ENCODE assay signal across 18 cellular contexts in the genomic region with DNA sequence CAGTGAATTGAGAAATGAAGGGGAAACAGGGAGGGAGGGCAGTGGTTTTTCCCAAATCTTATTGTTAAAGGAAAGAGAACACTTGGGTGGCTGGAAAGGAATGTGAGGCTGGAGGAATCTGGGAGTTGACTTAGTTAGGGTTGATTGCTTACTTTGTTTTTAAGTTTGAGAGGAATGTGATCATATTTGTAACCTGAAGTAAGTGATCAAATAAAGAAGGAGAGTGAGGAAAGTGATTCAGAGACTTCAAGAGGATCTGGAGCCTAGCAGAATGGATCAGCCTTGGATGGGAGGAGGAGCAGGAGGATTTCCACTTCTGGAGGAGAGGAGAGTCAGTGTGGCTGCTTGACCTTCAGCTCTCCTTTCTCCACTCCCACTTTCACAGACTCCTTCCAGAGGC. TPM values are rescaled to one million over a fixed set of nuclear protein-coding genes. Genes with fewer than 3 reads are reported as not detected.
A peak's percentile ranks its signal among the peaks of the same experiment; 100 is the strongest.
DNase-seq lines count a peak whose midpoint lies in the region; ATAC-seq and TF ChIP-seq lines count a peak whose summit lies in the region.
"Had no signal": no experiment of that assay in that cellular context is flagged by ENCODE, and none has a peak within 500 bp of the region (broad histone marks: within the 10 kb centered on the region; RNA-seq: fewer than 3 reads in every experiment).

No MANE protein-coding gene starts in this region.

- TF ChIP-seq CTCF in HFFc6 (IDR thresholded peaks at IDR 0.05) (no peak), brain microvascular endothelial cell (IDR thresholded peaks at IDR 0.05; ENCODE audit: low read depth, low read length, missing control alignments) (no peak), left lung (IDR thresholded peaks at IDR 0.05) (no peak), upper lobe of left lung (IDR thresholded peaks at IDR 0.05) (no peak), natural killer cell (IDR thresholded peaks at IDR 0.05) (no peak)

- TF ChIP-seq EP300 in upper lobe of left lung (IDR thresholded peaks at IDR 0.05): no peak

- H3K4me1 ChIP-seq in left lung (peaks cover 0 to under 1% of the 10 kb centered on the region in 2 donors), upper lobe of left lung (peaks cover 0 to 3% (median 1%) of the 10 kb centered on the region in 4 donors)

- H3K4me1 Mint-ChIP-seq in HFFc6 (ENCODE audit: low read depth) (peaks cover 16% of the 10 kb centered on the region), natural killer cell (no peaks in the 10 kb centered on the region)
- H3K4me1 Mint-ChIP-seq: activated T-helper 17 cell treated with anti-CD3 and anti-CD28 coated beads, Interleukin-2, amount 50 U/mL, for 72 hours had no signal

- no peak overlapping the region for H3K4me3 ChIP-seq in brain microvascular endothelial cell (ENCODE audit: low read depth, low read length)
- H3K4me3 ChIP-seq in left lung: no peak overlapping the region
- no peak overlapping the region for H3K4me3 ChIP-seq in upper lobe of left lung
- H3K4me3 ChIP-seq: body of pancreas had no signal

- in situ Hi-C loops in brain microvascular endothelial cell (cut with HindIII; ENCODE audit: low pct_ligation_motif_present, low sequenced_read_pairs): no loop called here

- peaks cover 0 to 8% of the 10 kb centered on the region in 2 donors for H3K9me3 ChIP-seq in left lung
- H3K9me3 ChIP-seq in upper lobe of left lung: no peaks in the 10 kb centered on the region
- H3K9me3 ChIP-seq: body of pancreas had no signal

- H3K27me3 ChIP-seq in brain microvascular endothelial cell (replicated peaks) (no peaks in the 10 kb centered on the region), left lung (peaks cover 0 to 11% of the 10 kb centered on the region in 2 donors), upper lobe of left lung (no peaks in the 10 kb centered on the region)
- H3K27me3 ChIP-seq: body of pancreas had no signal

- intact Hi-C loops in left lung (cut with DNase I) (no loop called here), natural killer cell (cut with micrococcal nuclease) (no loop called here)

- H3K4me3 Mint-ChIP-seq in HFFc6: peak overlapping the region; percentile 40
- H3K4me3 Mint-ChIP-seq in natural killer cell: no peak overlapping the region
- H3K4me3 Mint-ChIP-seq: activated T-helper 17 cell treated with anti-CD3 and anti-CD28 coated beads, Interleukin-2, amount 50 U/mL, for 72 hours; natural killer cell treated with Interleukin-12 subunit alpha and Interleukin-12 subunit beta and Interleukin-15 and Interleukin-18, amount 100 ng/mL, for 72 hours had no signal

- peak overlapping the region; percentile 53 for H3K27ac ChIP-seq in brain microvascular endothelial cell
- peak overlapping the region; percentile 53 for H3K27ac ChIP-seq in left lung
- H3K27ac ChIP-seq in upper lobe of left lung: peak overlapping the region in 3 of 4 donors; percentile 16 to 57 (median 49)
- H3K27ac ChIP-seq: body of pancreas had no signal

- no peak for TF ChIP-seq POLR2A in upper lobe of left lung (IDR thresholded peaks at IDR 0.05)

- H3K36me3 Mint-ChIP-seq in HFFc6 (ENCODE audit: low read depth) (peaks cover 8% of the 10 kb centered on the region), natural killer cell (no peaks in the 10 kb centered on the region)
- H3K36me3 Mint-ChIP-seq in activated naive CD4-positive, alpha-beta T cell treated with anti-CD3 and anti-CD28 coated beads, Interleukin-2, amount 50 U/mL, for 72 hours: peaks cover 0 to 11% of the 10 kb centered on the region in 2 donors
- H3K36me3 Mint-ChIP-seq: natural killer cell treated with Interleukin-12 subunit alpha and Interleukin-12 subunit beta and Interleukin-15 and Interleukin-18, amount 100 ng/mL, for 72 hours had no signal

- no peaks in the 10 kb centered on the region for H3K27me3 Mint-ChIP-seq in HFFc6 (ENCODE audit: insufficient read depth)
- H3K27me3 Mint-ChIP-seq in natural killer cell (ENCODE audit: low read depth in 2 of 2): peaks cover 22 to 29% of the 10 kb centered on the region in 2 donors
- H3K27me3 Mint-ChIP-seq: activated T-helper 17 cell treated with anti-CD3 and anti-CD28 coated beads, Interleukin-2, amount 50 U/mL, for 72 hours had no signal

- H3K9me3 Mint-ChIP-seq in HFFc6: peaks cover 12% of the 10 kb centered on the region; the same call in 1 of the 2 replicates
- H3K9me3 Mint-ChIP-seq in activated naive CD4-positive, alpha-beta T cell treated with anti-CD3 and anti-CD28 coated beads, Interleukin-2, amount 50 U/mL, for 72 hours: peaks cover 4 to 13% of the 10 kb centered on the region in 2 donors
- H3K9me3 Mint-ChIP-seq in natural killer cell: peaks cover 0 to 2% of the 10 kb centered on the region in 2 donors
- H3K9me3 Mint-ChIP-seq: natural killer cell treated with Interleukin-12 subunit alpha and Interleukin-12 subunit beta and Interleukin-15 and Interleukin-18, amount 100 ng/mL, for 72 hours had no signal

- H3K36me3 ChIP-seq in brain microvascular endothelial cell (replicated peaks): no peaks in the 10 kb centered on the region
- no peaks in the 10 kb centered on the region for H3K36me3 ChIP-seq in left lung
- H3K36me3 ChIP-seq in upper lobe of left lung: no peaks in the 10 kb centered on the region

- peak; percentile 90 for ATAC-seq in left lung
- ATAC-seq in upper lobe of left lung (ENCODE audit: low FRiP score in 2 of 2): peak; percentile 57 to 79
- ATAC-seq in activated naive CD4-positive, alpha-beta T cell treated with anti-CD3 and anti-CD28 coated beads, Interleukin-2, amount 50 U/mL, for 72 hours: no peak
- ATAC-seq in GM18520 (IDR thresholded peaks at IDR 0.05; ENCODE audit: unreplicated experiment): no peak
- no peak for ATAC-seq in natural killer cell
- ATAC-seq: activated T-helper 17 cell treated with anti-CD3 and anti-CD28 coated beads, Interleukin-2, amount 50 U/mL, for 72 hours; body of pancreas; natural killer cell treated with Interleukin-12 subunit alpha and Interleukin-12 subunit beta and Interleukin-15 and Interleukin-18, amount 100 ng/mL, for 72 hours had no signal

- H3K27ac Mint-ChIP-seq in HFFc6 (peak overlapping the region; percentile 83), natural killer cell (no peak overlapping the region)
- H3K27ac Mint-ChIP-seq in activated naive CD4-positive, alpha-beta T cell treated with anti-CD3 and anti-CD28 coated beads, Interleukin-2, amount 50 U/mL, for 72 hours: no peak overlapping the region
- H3K27ac Mint-ChIP-seq: activated T-helper 17 cell treated with anti-CD3 and anti-CD28 coated beads, Interleukin-2, amount 50 U/mL, for 72 hours; natural killer cell treated with Interleukin-12 subunit alpha and Interleukin-12 subunit beta and Interleukin-15 and Interleukin-18, amount 100 ng/mL, for 72 hours had no signal

- DNase-seq in HFFc6 (no peak), brain microvascular endothelial cell (no peak), left lung (no peak), upper lobe of left lung (no peak), natural killer cell (no peak), DMS53 treated with DMSO at 0.1 percent for 48 hours (lab: John Stamatoyannopoulos, UW; ENCODE audit: unreplicated experiment) (no peak)
- no peak for DNase-seq in activated naive CD4-positive, alpha-beta T cell treated with anti-CD3 and anti-CD28 coated beads, Interleukin-2, amount 50 U/mL, for 72 hours (ENCODE audit: low spot score in 2 of 2)
- DNase-seq: activated CD4-positive, alpha-beta T cell treated with anti-CD3 and anti-CD28 coated beads, Interleukin-2, amount 50 U/mL, for 48 hours; body of pancreas; effector CD4-positive, alpha-beta T cell; Kasumi-1; kidney; NCI-H2029; NCI-H82; small intestine had no signal

RNA-seq across cellular contexts. Expression of a gene that starts 6.0 kb away (rescaled TPM):
- total RNA-seq in HFFc6 (2021; fragmentation: NEBNext Ultra II Directional; extraction: Animal tissue kit (Norgen Biotek cat#: 25700)): 10 to 100 TPM; 24.0 to 31.6 (median 27.0) TPM
- total RNA-seq in left lung: 10 to 100 TPM; 44.5 to 47.1 TPM
- 100 to 1,000 TPM in 1 of 6 donors, 10 to 100 TPM in 5; 43.3 to 136 (median 66.4) TPM for total RNA-seq in upper lobe of left lung
- 1 to 10 TPM; 4.1 to 5.4 TPM for total RNA-seq in activated naive CD4-positive, alpha-beta T cell treated with anti-CD3 and anti-CD28 coated beads, Interleukin-2, amount 50 U/mL, for 72 hours
- total RNA-seq in natural killer cell: under 1 TPM in 2 of 3 donors, not detected in 1; 0.05 to 0.33 TPM

Comparison
In these comparisons a context has a peak if more than half of its experiments do, and no peak if none do; other contexts are left out.
1. ATAC-seq: peak in left lung (single experiment) and upper lobe of left lung (2 of 2); none in activated naive CD4-positive, alpha-beta T cell treated with anti-CD3 and anti-CD28 coated beads, Interleukin-2, amount 50 U/mL, for 72 hours (0 of 2), GM18520 (single experiment) and natural killer cell (0 of 3).
2. Peak in every context shown above with its lines, with median percentiles within 50 percentile points of each other: H3K27ac ChIP-seq.